In genomic region chr7:107370816-107371215, GRCh38 we compare ENCODE assay signal across 15 cellular contexts.
DNase-seq lines count a peak whose midpoint lies in the region; ATAC-seq and TF ChIP-seq lines count a peak whose summit lies in the region.
"Had no signal": no experiment of that assay in that cellular context is flagged by ENCODE, and none has a peak within 500 bp of the region (broad histone marks: within the 10 kb centered on the region; RNA-seq: fewer than 3 reads in every experiment).

No MANE protein-coding gene starts in this region.

- CTCF ChIA-PET in activated CD4-positive, alpha-beta memory T cell treated with anti-CD3 and anti-CD28 coated beads, Interleukin-2, amount 10 ng/mL, durations not matched to agents 7 days and 5 days (lab: Charles Lee): no interaction called here

- POLR2A ChIA-PET in activated CD4-positive, alpha-beta memory T cell treated with anti-CD3 and anti-CD28 coated beads, Interleukin-2, amount 10 ng/mL, durations not matched to agents 7 days and 5 days (lab: Charles Lee): no interaction called here

- in situ Hi-C loops in SK-MEL-5 (cut with HindIII; ENCODE audit: low pct_unique_long_range_greater_than_20kb, low sequenced_read_pairs): no loop called here

- no peak overlapping the region for H3K27ac Mint-ChIP-seq in activated CD4-positive, alpha-beta memory T cell treated with anti-CD3 and anti-CD28 coated beads, Interleukin-2, amount 10 ng/mL, durations not matched to agents 7 days and 5 days
- H3K27ac Mint-ChIP-seq: CD4-positive, alpha-beta memory T cell had no signal

- no peak overlapping the region for H3K4me3 Mint-ChIP-seq in activated CD4-positive, alpha-beta memory T cell treated with anti-CD3 and anti-CD28 coated beads, Interleukin-2, amount 10 ng/mL, durations not matched to agents 7 days and 5 days
- H3K4me3 Mint-ChIP-seq: CD4-positive, alpha-beta memory T cell had no signal

- H3K36me3 Mint-ChIP-seq in activated CD4-positive, alpha-beta memory T cell treated with anti-CD3 and anti-CD28 coated beads, Interleukin-2, amount 10 ng/mL, durations not matched to agents 7 days and 5 days (ENCODE audit: low read depth): no peaks in the 10 kb centered on the region

- no peak for ATAC-seq in SK-N-SH treated with all-trans-retinoic acid at 6 μM for 48 hours
- ATAC-seq in GM21723 (IDR thresholded peaks at IDR 0.05; ENCODE audit: unreplicated experiment): no peak

- peak; percentile 100 for DNase-seq in SK-MEL-5 (ENCODE audit: low read depth, low spot score)
- DNase-seq in globus pallidus (ENCODE audit: low spot score): peak; percentile 5
- DNase-seq in hypothalamus (lab: John Stamatoyannopoulos, UW): no peak
- no peak for DNase-seq in activated CD4-positive, alpha-beta memory T cell treated with anti-CD3 and anti-CD28 coated beads, Interleukin-2, amount 10 ng/mL, durations not matched to agents 7 days and 5 days
- no peak for DNase-seq in activated T-cell treated with anti-CD3 and anti-CD28 coated beads, Interleukin-2, amount 50 U/mL, for 48 hours
- DNase-seq: C1 segment of cervical spinal cord; Caco-2; CD4-positive, alpha-beta memory T cell; DMS153; DND-41; GM23248; H7; HCEC 1CT had no signal

- H3K9me3 Mint-ChIP-seq in activated CD4-positive, alpha-beta memory T cell treated with anti-CD3 and anti-CD28 coated beads, Interleukin-2, amount 10 ng/mL, durations not matched to agents 7 days and 5 days: no peaks in the 10 kb centered on the region

- H3K4me1 Mint-ChIP-seq in activated CD4-positive, alpha-beta memory T cell treated with anti-CD3 and anti-CD28 coated beads, Interleukin-2, amount 10 ng/mL, durations not matched to agents 7 days and 5 days: no peaks in the 10 kb centered on the region

- no peaks in the 10 kb centered on the region for H3K27me3 Mint-ChIP-seq in activated CD4-positive, alpha-beta memory T cell treated with anti-CD3 and anti-CD28 coated beads, Interleukin-2, amount 10 ng/mL, durations not matched to agents 7 days and 5 days
- H3K27me3 Mint-ChIP-seq: CD4-positive, alpha-beta memory T cell had no signal

TF ChIP-seq in SK-N-SH treated with all-trans-retinoic acid at 6 μM for 48 hours, 23 proteins besides CTCF, POLR2A, EP300 and RAD21:
- no peak for TF ChIP-seq TCF4 (CRISPR knock-in tag; IDR thresholded peaks at IDR 0.05; ENCODE audit: borderline replicate concordance)
- no peak for TF ChIP-seq ZNF565 (CRISPR knock-in tag; conservative IDR thresholded peaks at IDR 0.05; ENCODE audit: low read depth)
- 0 out of 2 replicates have a peak, but pooled peaks have one; percentile 53 for TF ChIP-seq ZC3H10 (CRISPR knock-in tag; IDR thresholded peaks at IDR 0.05)
- TF ChIP-seq ISL1 (CRISPR knock-in tag; IDR thresholded peaks at IDR 0.05): no peak
- no peak for TF ChIP-seq TSHZ2 (CRISPR knock-in tag; IDR thresholded peaks at IDR 0.05)
- no peak for TF ChIP-seq ARNTL (CRISPR knock-in tag; IDR thresholded peaks at IDR 0.05; ENCODE audit: borderline replicate concordance, low read depth)
TF ChIP-seq in SK-N-SH treated with all-trans-retinoic acid at 6 μM for 48 hours: peak in this region for 1.

Comparison
In these comparisons a context has a peak if more than half of its experiments do, and no peak if none do; other contexts are left out.
1. DNase-seq: peak in SK-MEL-5 (single experiment) and globus pallidus (single experiment); none in hypothalamus (0 of 51), activated CD4-positive, alpha-beta memory T cell treated with anti-CD3 and anti-CD28 coated beads, Interleukin-2, amount 10 ng/mL, durations not matched to agents 7 days and 5 days (single experiment) and activated T-cell treated with anti-CD3 and anti-CD28 coated beads, Interleukin-2, amount 50 U/mL, for 48 hours (0 of 2).